ENCODE assay signal across 10 cellular contexts in the genomic region with DNA sequence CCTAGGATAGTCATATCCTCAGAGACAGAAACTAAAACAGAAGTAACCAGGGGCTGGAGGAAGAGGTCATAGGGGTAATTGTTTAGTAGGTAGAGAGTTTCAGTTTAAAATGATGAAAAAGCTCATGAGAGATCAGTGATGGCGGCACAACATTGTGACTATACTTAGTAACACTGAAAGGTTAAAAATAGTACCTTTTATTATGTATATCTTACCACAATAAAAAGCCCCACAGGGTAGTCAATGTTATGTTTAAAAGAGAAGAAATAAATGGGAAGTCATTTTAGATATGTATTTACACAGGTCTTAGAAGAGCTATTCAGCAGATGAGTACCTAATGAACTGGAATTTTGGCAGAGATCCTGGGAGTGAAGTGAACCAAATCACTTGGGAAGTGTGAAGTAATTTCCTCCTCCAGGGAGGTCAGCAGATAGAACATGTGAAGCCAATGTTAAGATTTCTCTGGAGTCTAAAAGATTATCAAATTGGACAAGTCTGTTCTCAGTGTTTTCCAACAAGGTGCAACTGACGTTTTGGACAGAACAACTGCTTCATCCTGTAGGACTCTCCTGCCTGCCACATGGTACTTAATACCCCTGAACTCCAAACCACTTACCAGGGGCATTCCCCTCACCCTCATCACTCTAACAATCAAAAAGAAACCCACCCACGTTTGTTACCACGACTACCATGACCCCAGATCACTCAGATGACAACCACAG. TPM values are rescaled to one million over a fixed set of nuclear protein-coding genes. Genes with fewer than 3 reads are reported as not detected.
DNase-seq lines count a peak whose midpoint lies in the region; ATAC-seq and TF ChIP-seq lines count a peak whose summit lies in the region.
"Had no signal": no experiment of that assay in that cellular context is flagged by ENCODE, and none has a peak within 500 bp of the region (broad histone marks: within the 10 kb centered on the region; RNA-seq: fewer than 3 reads in every experiment).

No MANE protein-coding gene starts in this region.

- no peaks in the 10 kb centered on the region for H3K36me3 ChIP-seq in body of pancreas (replicated peaks in 1 of 2; ENCODE audit: insufficient read depth in 1 of 2, low read depth in 2 of 2)

- ATAC-seq in HG02759 (IDR thresholded peaks at IDR 0.05; ENCODE audit: unreplicated experiment) = peak; percentile 84
- ATAC-seq in body of pancreas = no peak
- ATAC-seq: A549 had no signal

- peak overlapping the region; percentile 97 for H3K27ac Mint-ChIP-seq in stimulated activated naive CD8-positive, alpha-beta T cell treated with anti-CD3 and anti-CD28 coated beads, Interleukin-15, Interleukin-2, amounts not matched to agents 100 ng/mL and 50 ng/mL, for 24 hours

- peaks cover 59% of the 10 kb centered on the region for H3K36me3 Mint-ChIP-seq in stimulated activated naive CD8-positive, alpha-beta T cell treated with anti-CD3 and anti-CD28 coated beads, Interleukin-15, Interleukin-2, amounts not matched to agents 100 ng/mL and 50 ng/mL, for 24 hours (ENCODE audit: low read depth)

- TF ChIP-seq CTCF in epithelial cell of proximal tubule (conservative IDR thresholded peaks at IDR 0.05; ENCODE audit: low read depth, low read length) (no peak), body of pancreas (IDR thresholded peaks at IDR 0.05) (no peak)

- no peaks in the 10 kb centered on the region for H3K9me3 ChIP-seq in body of pancreas
- H3K9me3 ChIP-seq: A549 had no signal

- peaks cover 6% of the 10 kb centered on the region for H3K9me3 Mint-ChIP-seq in stimulated activated naive CD8-positive, alpha-beta T cell treated with anti-CD3 and anti-CD28 coated beads, Interleukin-15, Interleukin-2, amounts not matched to agents 100 ng/mL and 50 ng/mL, for 24 hours

- 64 to 68% methylated on average over 4 of the region's 4 CpGs for WGBS in body of pancreas, 2 donors

- no peaks in the 10 kb centered on the region for H3K27me3 Mint-ChIP-seq in stimulated activated naive CD8-positive, alpha-beta T cell treated with anti-CD3 and anti-CD28 coated beads, Interleukin-15, Interleukin-2, amounts not matched to agents 100 ng/mL and 50 ng/mL, for 24 hours

- DNase-seq in NCI-H1694 treated with DMSO at 0.1 percent for 48 hours (lab: John Stamatoyannopoulos, UW) (peak; percentile 18), NCI-H1694 (lab: John Stamatoyannopoulos, UW) (no peak), NCI-H345 treated with DMSO at 0.1 percent for 48 hours (lab: John Stamatoyannopoulos, UW; ENCODE audit: unreplicated experiment) (peak; percentile 41), epithelial cell of proximal tubule (ENCODE audit: low read depth) (peak; percentile 83), retina (no peak), body of pancreas (no peak)

- TF ChIP-seq POLR2A in body of pancreas (IDR thresholded peaks at IDR 0.05) = no peak

- H3K4me1 ChIP-seq in body of pancreas = peaks cover 20% of the 10 kb centered on the region
- H3K4me1 ChIP-seq: A549 had no signal

- H3K4me3 Mint-ChIP-seq in stimulated activated naive CD8-positive, alpha-beta T cell treated with anti-CD3 and anti-CD28 coated beads, Interleukin-15, Interleukin-2, amounts not matched to agents 100 ng/mL and 50 ng/mL, for 24 hours = peak overlapping the region; percentile 78

- H3K4me3 ChIP-seq in epithelial cell of proximal tubule (ENCODE audit: low read depth, low read length) (no peak overlapping the region), body of pancreas (no peak overlapping the region)
- H3K4me3 ChIP-seq: A549, skin epidermis had no signal

- peaks cover 90% of the 10 kb centered on the region for H3K4me1 Mint-ChIP-seq in stimulated activated naive CD8-positive, alpha-beta T cell treated with anti-CD3 and anti-CD28 coated beads, Interleukin-15, Interleukin-2, amounts not matched to agents 100 ng/mL and 50 ng/mL, for 24 hours (ENCODE audit: low read depth)

- H3K27ac ChIP-seq in body of pancreas = no peak overlapping the region
- H3K27ac ChIP-seq: A549, skin epidermis had no signal

- intact Hi-C loops in body of pancreas (cut with DNase I) = no loop called here

- H3K27me3 ChIP-seq in body of pancreas = no peaks in the 10 kb centered on the region

RNA-seq across cellular contexts. Expression of gene CDCA7L, which starts 6.4 kb away (rescaled TPM):
- total RNA-seq in epithelial cell of proximal tubule (28.2 and 47.7 TPM in 2 replicates), body of pancreas (10 to 100 TPM in 1 of 2 donors, 1 to 10 TPM in 1; 8.2 to 38.9 TPM)

Comparison
In these comparisons a context has a peak if more than half of its experiments do, and no peak if none do; other contexts are left out.
1. DNase-seq: peak in NCI-H1694 treated with DMSO at 0.1 percent for 48 hours (single experiment), NCI-H345 treated with DMSO at 0.1 percent for 48 hours (single experiment) and epithelial cell of proximal tubule (single experiment); none in NCI-H1694 (single experiment), retina (single experiment) and body of pancreas (0 of 4).